In genomic region chr17:62967111-62967449, GRCh38 we compare ENCODE assay signal across 9 cellular contexts. TPM values are rescaled to one million over a fixed set of nuclear protein-coding genes. Genes with fewer than 3 reads are reported as not detected.
A peak's percentile ranks its signal among the peaks of the same experiment; 100 is the strongest.
DNase-seq lines count a peak whose midpoint lies in the region; ATAC-seq and TF ChIP-seq lines count a peak whose summit lies in the region.
"Had no signal": no experiment of that assay in that cellular context is flagged by ENCODE, and none has a peak within 500 bp of the region (broad histone marks: within the 10 kb centered on the region; RNA-seq: fewer than 3 reads in every experiment).

No MANE protein-coding gene starts in this region.

- POLR2A ChIA-PET in A673 (lab: Charles Lee; ENCODE audit: low non-redundant PET) = no interaction called here

- no TSS peak for BruUV-seq in A673 (replicated peaks; lab: Mats Ljungman, UMichigan)

- H3K27ac ChIP-seq in A673 (ENCODE audit: low read depth, low read length, poor library complexity, severe bottlenecking) (no peak overlapping the region), colonic mucosa (no peak overlapping the region)

- TF ChIP-seq CTCF in A673 (conservative IDR thresholded peaks at IDR 0.05; ENCODE audit: low read depth, low read length) (no peak), colonic mucosa (IDR thresholded peaks at IDR 0.05) (no peak)

- H3K36me3 Mint-ChIP-seq in naive B cell = no peaks in the 10 kb centered on the region

- DNase-seq in A673 (ENCODE audit: low spot score) (no peak), colonic mucosa (no peak), naive B cell (no peak), COR-L47 (lab: John Stamatoyannopoulos, UW) (no peak), NCI-H446 (lab: John Stamatoyannopoulos, UW) (no peak), NCI-H524 treated with DMSO at 0.1 percent for 48 hours (lab: John Stamatoyannopoulos, UW) (no peak)
- no peak for DNase-seq in Jurkat, Clone E6-1 (ENCODE audit: low read depth, low spot score)
- DNase-seq: cerebellar nuclear complex had no signal

- H3K4me1 ChIP-seq in A673 (ENCODE audit: insufficient read depth, low read length, poor library complexity, severe bottlenecking) = peaks cover 7% of the 10 kb centered on the region
- peaks cover 3% of the 10 kb centered on the region for H3K4me1 ChIP-seq in colonic mucosa

- H3K27me3 ChIP-seq in A673 (replicated peaks; ENCODE audit: insufficient read depth, low read depth, low read length, poor library complexity) (peaks cover 4% of the 10 kb centered on the region), colonic mucosa (no peaks in the 10 kb centered on the region)

- H3K27ac Mint-ChIP-seq in naive B cell = peak overlapping the region in 4 of 6 donors; percentile 7 to 92 (median 62)

- no peaks in the 10 kb centered on the region for H3K36me3 ChIP-seq in A673 (ENCODE audit: insufficient read depth, low read length, poor library complexity, severe bottlenecking)
- no peaks in the 10 kb centered on the region for H3K36me3 ChIP-seq in colonic mucosa

- intact Hi-C loops in A673 (cut with micrococcal nuclease; ENCODE audit: unreplicated experiment) (loop anchor here (5.0 kb wide), 1 partner anchor 415 kb away; no protein-coding TSS in a partner anchor), colonic mucosa (cut with DNase I) (no loop called here)

- peak overlapping the region; percentile 81 for H3K4me3 ChIP-seq in A673 (ENCODE audit: low read depth, low read length, poor library complexity, severe bottlenecking)
- H3K4me3 ChIP-seq in Jurkat, Clone E6-1 (ENCODE audit: low read length) = peak overlapping the region; percentile 74
- H3K4me3 ChIP-seq in colonic mucosa = peak overlapping the region; percentile 79

- H3K9me3 Mint-ChIP-seq in naive B cell = no peaks in the 10 kb centered on the region

- peak overlapping the region; percentile 73 to 84 for H3K9ac ChIP-seq in colonic mucosa (ENCODE audit: low read depth in 2 of 2, low read length in 2 of 2)

- CTCF ChIA-PET in A673 (lab: Charles Lee) = interaction anchor here (0.6 kb wide), 1 partner anchor 9 kb away, joined by 3 read pairs; no protein-coding TSS in a partner anchor

- peak overlapping the region; percentile 80 to 92 (median 84) for H3K4me3 Mint-ChIP-seq in naive B cell

- ATAC-seq in naive B cell (ENCODE audit: low read depth in 2 of 2) (no peak), HG03460 (IDR thresholded peaks at IDR 0.05; ENCODE audit: unreplicated experiment) (no peak)

- H3K9me3 ChIP-seq in A673 (ENCODE audit: low read depth, low read length, poor library complexity, severe bottlenecking) = no peaks in the 10 kb centered on the region
- H3K9me3 ChIP-seq in colonic mucosa = no peaks in the 10 kb centered on the region

- peaks cover 20 to 25% (median 22%) of the 10 kb centered on the region in 3 donors for H3K4me1 Mint-ChIP-seq in naive B cell

- no peaks in the 10 kb centered on the region for H3K27me3 Mint-ChIP-seq in naive B cell

RNA-seq across cellular contexts. Expression of gene TANC2, which starts 1.0 kb away (rescaled TPM):
- total RNA-seq in A673 (2021) = 11.5 and 13.6 TPM in 2 replicates
- 8.0 TPM for polyA plus RNA-seq in Jurkat, Clone E6-1 (2012; ENCODE audit: insufficient read depth, insufficient read length)
- total RNA-seq in colonic mucosa = 10 to 100 TPM; 15.1 to 18.5 TPM
- 1 to 10 TPM in 4 of 6 donors, under 1 TPM in 2; 0.65 to 5.2 (median 1.2) TPM for polyA plus RNA-seq in naive B cell (ENCODE audit: low read depth in 6 of 6)
